ENCODE assay signal across 13 cellular contexts in the genomic region with DNA sequence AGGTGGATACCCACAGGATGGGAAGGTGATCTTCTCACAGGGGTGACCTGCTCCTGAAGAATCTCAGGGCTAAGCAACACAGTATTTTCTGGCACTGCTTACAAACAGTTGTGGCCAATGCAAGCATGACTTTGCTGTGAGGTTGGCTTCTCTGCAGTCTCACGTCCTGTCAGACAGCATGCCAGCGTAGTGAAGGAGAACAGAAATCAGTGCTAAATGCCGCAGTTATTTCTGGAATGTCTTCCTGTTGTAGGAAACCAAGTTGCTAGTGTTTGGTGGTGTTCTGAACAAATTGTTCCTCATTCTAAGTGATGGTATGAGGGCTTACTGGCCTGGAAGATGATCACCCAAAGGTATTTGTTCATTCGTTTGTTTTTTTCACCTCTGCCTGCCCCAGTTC.
DNase-seq lines count a peak whose midpoint lies in the region; TF ChIP-seq lines count a peak whose summit lies in the region.
"Had no signal": no experiment of that assay in that cellular context is flagged by ENCODE, and none has a peak within 500 bp of the region (broad histone marks: within the 10 kb centered on the region; RNA-seq: fewer than 3 reads in every experiment).

No MANE protein-coding gene starts in this region.

- in situ Hi-C loops in ACHN (cut with HindIII; ENCODE audit: low pct_ligation_motif_present, low pct_unique_long_range_greater_than_20kb, low sequenced_read_pairs): no loop called here

- no peak for TF ChIP-seq CTCF in foreskin fibroblast (IDR thresholded peaks at IDR 0.05; ENCODE audit: low read depth, low read length)

- no peaks in the 10 kb centered on the region for H3K4me1 Mint-ChIP-seq in activated CD4-positive, alpha-beta T cell treated with anti-CD3 and anti-CD28 coated beads, Interleukin-2, amount 10 ng/mL, durations not matched to agents 24 days and 14 days
- H3K4me1 Mint-ChIP-seq: activated naive CD8-positive, alpha-beta T cell treated with anti-CD3 and anti-CD28 coated beads for 36 hours had no signal

- peak; percentile 39 for DNase-seq in ACHN
- peak; percentile 83 for DNase-seq in M059J (ENCODE audit: low read depth)
- peak; percentile 4 to 10 for DNase-seq in foreskin fibroblast
- DNase-seq in mucosa of gallbladder (ENCODE audit: low spot score): peak; percentile 57
- DNase-seq in SKM-1 (lab: John Stamatoyannopoulos, UW; ENCODE audit: unreplicated experiment): no peak
- no peak for DNase-seq in germinal center (ENCODE audit: low spot score)
- DNase-seq in NOMO-1 (lab: John Stamatoyannopoulos, UW; ENCODE audit: unreplicated experiment in 2 of 2): no peak
- no peak for DNase-seq in activated CD4-positive, alpha-beta T cell treated with anti-CD3 and anti-CD28 coated beads, Interleukin-2, amount 10 ng/mL, durations not matched to agents 24 days and 14 days
- DNase-seq: activated naive CD8-positive, alpha-beta T cell treated with anti-CD3 and anti-CD28 coated beads for 36 hours; hippocampal formation; NCI-H510A treated with DMSO at 0.1 percent for 48 hours; RPMI8226 had no signal

- H3K27me3 Mint-ChIP-seq in activated CD4-positive, alpha-beta T cell treated with anti-CD3 and anti-CD28 coated beads, Interleukin-2, amount 10 ng/mL, durations not matched to agents 24 days and 14 days: no peaks in the 10 kb centered on the region
- H3K27me3 Mint-ChIP-seq: activated naive CD8-positive, alpha-beta T cell treated with anti-CD3 and anti-CD28 coated beads for 36 hours had no signal

- H3K4me3 Mint-ChIP-seq in activated CD4-positive, alpha-beta T cell treated with anti-CD3 and anti-CD28 coated beads, Interleukin-2, amount 10 ng/mL, durations not matched to agents 24 days and 14 days: no peak overlapping the region
- H3K4me3 Mint-ChIP-seq: activated naive CD8-positive, alpha-beta T cell treated with anti-CD3 and anti-CD28 coated beads for 36 hours had no signal

- no peak overlapping the region for H3K27ac Mint-ChIP-seq in activated CD4-positive, alpha-beta T cell treated with anti-CD3 and anti-CD28 coated beads, Interleukin-2, amount 10 ng/mL, durations not matched to agents 24 days and 14 days
- H3K27ac Mint-ChIP-seq: activated naive CD8-positive, alpha-beta T cell treated with anti-CD3 and anti-CD28 coated beads for 36 hours had no signal

- H3K9me3 Mint-ChIP-seq in activated CD4-positive, alpha-beta T cell treated with anti-CD3 and anti-CD28 coated beads, Interleukin-2, amount 10 ng/mL, durations not matched to agents 24 days and 14 days: no peaks in the 10 kb centered on the region

- H3K4me3 ChIP-seq in foreskin fibroblast (ENCODE audit: low read depth in 1 of 2, low read length in 2 of 2): no peak overlapping the region
- H3K4me3 ChIP-seq: A549 had no signal

- H3K36me3 Mint-ChIP-seq in activated CD4-positive, alpha-beta T cell treated with anti-CD3 and anti-CD28 coated beads, Interleukin-2, amount 10 ng/mL, durations not matched to agents 24 days and 14 days (ENCODE audit: low read depth): no peaks in the 10 kb centered on the region
- H3K36me3 Mint-ChIP-seq: activated naive CD8-positive, alpha-beta T cell treated with anti-CD3 and anti-CD28 coated beads for 36 hours had no signal

- intact Hi-C loops in activated CD4-positive, alpha-beta T cell treated with anti-CD3 and anti-CD28 coated beads, Interleukin-2, amount 10 ng/mL, durations not matched to agents 24 days and 14 days (cut with micrococcal nuclease): no loop called here

Comparison
In these comparisons a context has a peak if more than half of its experiments do, and no peak if none do; other contexts are left out.
1. DNase-seq: peak in ACHN (single experiment), M059J (single experiment), foreskin fibroblast (2 of 2) and mucosa of gallbladder (single experiment); none in SKM-1 (single experiment), germinal center (single experiment), NOMO-1 (0 of 2) and activated CD4-positive, alpha-beta T cell treated with anti-CD3 and anti-CD28 coated beads, Interleukin-2, amount 10 ng/mL, durations not matched to agents 24 days and 14 days (single experiment).